ENCODE assay signal across 1 cellular context in the genomic region with DNA sequence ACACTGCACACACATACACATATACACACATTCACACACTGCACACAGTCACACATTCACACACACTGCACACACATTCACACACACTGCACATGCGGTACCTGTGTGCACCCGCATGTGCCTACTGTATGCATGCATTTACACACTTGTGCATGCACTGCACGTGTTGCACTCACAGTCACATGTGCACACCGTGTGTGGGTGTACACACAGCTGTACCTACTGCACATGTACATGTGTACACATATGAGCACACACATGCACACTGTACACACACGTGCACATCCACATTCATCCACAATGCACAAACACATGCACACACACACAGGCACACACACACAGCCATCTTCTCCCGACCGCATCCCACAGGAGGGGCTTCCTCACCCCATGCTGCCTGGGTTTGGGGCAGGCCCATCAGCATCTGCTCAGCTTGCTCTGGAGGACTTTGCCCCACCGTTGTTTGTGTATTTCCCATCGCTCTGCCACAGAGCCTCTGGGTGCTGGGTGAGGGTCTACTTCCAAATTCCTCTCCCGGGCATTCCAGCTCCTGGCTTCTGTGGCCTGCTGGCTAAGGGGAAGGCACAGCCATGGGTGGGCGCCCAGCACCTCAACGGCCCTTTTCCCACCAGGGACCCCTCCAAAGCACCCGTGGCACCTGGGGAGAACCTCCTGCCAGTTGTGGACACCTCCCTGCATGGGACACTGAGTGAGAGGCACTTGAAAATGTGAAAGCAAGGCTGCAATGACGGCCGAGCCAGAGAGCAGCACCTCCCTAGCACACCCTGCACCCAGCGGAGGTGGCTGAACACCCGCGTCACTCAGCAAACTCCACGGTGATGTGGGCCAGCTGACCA.
TF ChIP-seq lines count a peak whose summit lies in the region.

No MANE protein-coding gene starts in this region.

TF ChIP-seq in HepG2, 621 proteins besides CTCF, POLR2A, EP300 and RAD21 (continued from another document and continues in another):
- TF ChIP-seq, protein P1, sequence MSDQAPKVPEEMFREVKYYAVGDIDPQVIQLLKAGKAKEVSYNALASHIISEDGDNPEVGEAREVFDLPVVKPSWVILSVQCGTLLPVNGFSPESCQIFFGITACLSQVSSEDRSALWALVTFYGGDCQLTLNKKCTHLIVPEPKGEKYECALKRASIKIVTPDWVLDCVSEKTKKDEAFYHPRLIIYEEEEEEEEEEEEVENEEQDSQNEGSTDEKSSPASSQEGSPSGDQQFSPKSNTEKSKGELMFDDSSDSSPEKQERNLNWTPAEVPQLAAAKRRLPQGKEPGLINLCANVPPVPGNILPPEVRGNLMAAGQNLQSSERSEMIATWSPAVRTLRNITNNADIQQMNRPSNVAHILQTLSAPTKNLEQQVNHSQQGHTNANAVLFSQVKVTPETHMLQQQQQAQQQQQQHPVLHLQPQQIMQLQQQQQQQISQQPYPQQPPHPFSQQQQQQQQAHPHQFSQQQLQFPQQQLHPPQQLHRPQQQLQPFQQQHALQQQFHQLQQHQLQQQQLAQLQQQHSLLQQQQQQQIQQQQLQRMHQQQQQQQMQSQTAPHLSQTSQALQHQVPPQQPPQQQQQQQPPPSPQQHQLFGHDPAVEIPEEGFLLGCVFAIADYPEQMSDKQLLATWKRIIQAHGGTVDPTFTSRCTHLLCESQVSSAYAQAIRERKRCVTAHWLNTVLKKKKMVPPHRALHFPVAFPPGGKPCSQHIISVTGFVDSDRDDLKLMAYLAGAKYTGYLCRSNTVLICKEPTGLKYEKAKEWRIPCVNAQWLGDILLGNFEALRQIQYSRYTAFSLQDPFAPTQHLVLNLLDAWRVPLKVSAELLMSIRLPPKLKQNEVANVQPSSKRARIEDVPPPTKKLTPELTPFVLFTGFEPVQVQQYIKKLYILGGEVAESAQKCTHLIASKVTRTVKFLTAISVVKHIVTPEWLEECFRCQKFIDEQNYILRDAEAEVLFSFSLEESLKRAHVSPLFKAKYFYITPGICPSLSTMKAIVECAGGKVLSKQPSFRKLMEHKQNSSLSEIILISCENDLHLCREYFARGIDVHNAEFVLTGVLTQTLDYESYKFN (CRISPR knock-in tag; conservative IDR thresholded peaks at IDR 0.05) = peak; percentile 54; the same call in 1 of the 2 replicates
- TF ChIP-seq ZNF549 (CRISPR knock-in tag; IDR thresholded peaks at IDR 0.05) (no peak), ZNF225 (CRISPR knock-in tag; IDR thresholded peaks at IDR 0.05) (peak; percentile 22; the same call in 1 of the 2 replicates), ZNF556 (CRISPR knock-in tag; IDR thresholded peaks at IDR 0.05; ENCODE audit: borderline replicate concordance) (0 out of 2 replicates have a peak, but pooled peaks have one; percentile 48), GZF1 (CRISPR knock-in tag; IDR thresholded peaks at IDR 0.05) (no peak), PITX1 (CRISPR knock-in tag; IDR thresholded peaks at IDR 0.05) (peak; percentile 44; the same call in 1 of the 2 replicates), JUN (CRISPR knock-in tag; IDR thresholded peaks at IDR 0.05) (0 out of 2 replicates have a peak, but pooled peaks have one; percentile 37), DMAP1 (CRISPR knock-in tag; IDR thresholded peaks at IDR 0.05) (0 out of 2 replicates have a peak, but pooled peaks have one; percentile 9), BORCS8-MEF2B (CRISPR knock-in tag; IDR thresholded peaks at IDR 0.05) (no peak), ZNF780A (CRISPR knock-in tag; IDR thresholded peaks at IDR 0.05) (peak; percentile 76; the same call in 1 of the 2 replicates), ZNF3 (CRISPR knock-in tag; IDR thresholded peaks at IDR 0.05) (no peak), SMARCE1 (IDR thresholded peaks at IDR 0.05; ENCODE audit: borderline replicate concordance) (no peak), ZFX (CRISPR knock-in tag; IDR thresholded peaks at IDR 0.05; ENCODE audit: low read depth) (peak; percentile 43; the same call in 1 of the 2 replicates), ZNF737 (CRISPR knock-in tag; IDR thresholded peaks at IDR 0.05; ENCODE audit: borderline replicate concordance) (no peak), CBX5 (CRISPR knock-in tag; IDR thresholded peaks at IDR 0.05; ENCODE audit: borderline replicate concordance) (no peak), ZZZ3 (CRISPR knock-in tag; IDR thresholded peaks at IDR 0.05; ENCODE audit: borderline replicate concordance) (peak; percentile 10; the same call in 1 of the 2 replicates), HNF4A (CRISPR knock-in tag; IDR thresholded peaks at IDR 0.05) (peak; percentile 87), MED8 (CRISPR knock-in tag; IDR thresholded peaks at IDR 0.05; ENCODE audit: insufficient replicate concordance) (no peak), ZNF670 (CRISPR knock-in tag; IDR thresholded peaks at IDR 0.05; ENCODE audit: borderline replicate concordance) (no peak), ZNF260 (CRISPR knock-in tag; IDR thresholded peaks at IDR 0.05; ENCODE audit: borderline replicate concordance, low read depth) (no peak), ARNTL (CRISPR knock-in tag; IDR thresholded peaks at IDR 0.05) (peak; percentile 46), ZNF672 (CRISPR knock-in tag; IDR thresholded peaks at IDR 0.05) (peak; percentile 45; the same call in 1 of the 2 replicates), AGO2 (optimal IDR thresholded peaks at IDR 0.05; ENCODE audit: low read depth, low read length) (peak; percentile 64), RFXAP (CRISPR knock-in tag; IDR thresholded peaks at IDR 0.05; ENCODE audit: borderline replicate concordance) (peak; percentile 52; the same call in 1 of the 2 replicates), TEAD3 (CRISPR knock-in tag; optimal IDR thresholded peaks at IDR 0.05; ENCODE audit: borderline replicate concordance) (no peak), ZNF235 (CRISPR knock-in tag; IDR thresholded peaks at IDR 0.05; ENCODE audit: borderline replicate concordance) (peak; percentile 49; the same call in 1 of the 2 replicates), ZNF605 (CRISPR knock-in tag; IDR thresholded peaks at IDR 0.05) (peak; percentile 56; the same call in 1 of the 2 replicates), ZSCAN21 (CRISPR knock-in tag; IDR thresholded peaks at IDR 0.05; ENCODE audit: borderline replicate concordance) (0 out of 2 replicates have a peak, but pooled peaks have one; percentile 23), SALL1 (CRISPR knock-in tag; IDR thresholded peaks at IDR 0.05) (peak; percentile 12; the same call in 1 of the 2 replicates), ZNF839 (CRISPR knock-in tag; IDR thresholded peaks at IDR 0.05; ENCODE audit: borderline replicate concordance) (peak; percentile 77; the same call in 1 of the 2 replicates), SP4 (CRISPR knock-in tag; IDR thresholded peaks at IDR 0.05) (no peak), JUNB (CRISPR knock-in tag; IDR thresholded peaks at IDR 0.05; ENCODE audit: borderline replicate concordance) (peak; percentile 56; the same call in 1 of the 2 replicates), NFE2L1 (CRISPR knock-in tag; IDR thresholded peaks at IDR 0.05; ENCODE audit: borderline replicate concordance) (no peak), ZNF180 (CRISPR knock-in tag; IDR thresholded peaks at IDR 0.05; ENCODE audit: borderline replicate concordance, low read depth) (no peak), ZNF678 (CRISPR knock-in tag; IDR thresholded peaks at IDR 0.05) (no peak), PRMT3 (CRISPR knock-in tag; IDR thresholded peaks at IDR 0.05; ENCODE audit: borderline replicate concordance, low read depth) (0 out of 2 replicates have a peak, but pooled peaks have one; percentile 35), ZNF24 (IDR thresholded peaks at IDR 0.05) (no peak), HNRNPL (IDR thresholded peaks at IDR 0.05; ENCODE audit: low read depth, low read length) (peak; percentile 90)
- TF ChIP-seq, protein P2, sequence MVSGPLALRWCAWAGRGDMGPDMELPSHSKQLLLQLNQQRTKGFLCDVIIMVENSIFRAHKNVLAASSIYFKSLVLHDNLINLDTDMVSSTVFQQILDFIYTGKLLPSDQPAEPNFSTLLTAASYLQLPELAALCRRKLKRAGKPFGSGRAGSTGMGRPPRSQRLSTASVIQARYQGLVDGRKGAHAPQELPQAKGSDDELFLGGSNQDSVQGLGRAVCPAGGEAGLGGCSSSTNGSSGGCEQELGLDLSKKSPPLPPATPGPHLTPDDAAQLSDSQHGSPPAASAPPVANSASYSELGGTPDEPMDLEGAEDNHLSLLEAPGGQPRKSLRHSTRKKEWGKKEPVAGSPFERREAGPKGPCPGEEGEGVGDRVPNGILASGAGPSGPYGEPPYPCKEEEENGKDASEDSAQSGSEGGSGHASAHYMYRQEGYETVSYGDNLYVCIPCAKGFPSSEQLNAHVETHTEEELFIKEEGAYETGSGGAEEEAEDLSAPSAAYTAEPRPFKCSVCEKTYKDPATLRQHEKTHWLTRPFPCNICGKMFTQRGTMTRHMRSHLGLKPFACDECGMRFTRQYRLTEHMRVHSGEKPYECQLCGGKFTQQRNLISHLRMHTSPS (CRISPR knock-in tag; IDR thresholded peaks at IDR 0.05; ENCODE audit: low read depth) = peak; percentile 47
- TF ChIP-seq, protein P3, sequence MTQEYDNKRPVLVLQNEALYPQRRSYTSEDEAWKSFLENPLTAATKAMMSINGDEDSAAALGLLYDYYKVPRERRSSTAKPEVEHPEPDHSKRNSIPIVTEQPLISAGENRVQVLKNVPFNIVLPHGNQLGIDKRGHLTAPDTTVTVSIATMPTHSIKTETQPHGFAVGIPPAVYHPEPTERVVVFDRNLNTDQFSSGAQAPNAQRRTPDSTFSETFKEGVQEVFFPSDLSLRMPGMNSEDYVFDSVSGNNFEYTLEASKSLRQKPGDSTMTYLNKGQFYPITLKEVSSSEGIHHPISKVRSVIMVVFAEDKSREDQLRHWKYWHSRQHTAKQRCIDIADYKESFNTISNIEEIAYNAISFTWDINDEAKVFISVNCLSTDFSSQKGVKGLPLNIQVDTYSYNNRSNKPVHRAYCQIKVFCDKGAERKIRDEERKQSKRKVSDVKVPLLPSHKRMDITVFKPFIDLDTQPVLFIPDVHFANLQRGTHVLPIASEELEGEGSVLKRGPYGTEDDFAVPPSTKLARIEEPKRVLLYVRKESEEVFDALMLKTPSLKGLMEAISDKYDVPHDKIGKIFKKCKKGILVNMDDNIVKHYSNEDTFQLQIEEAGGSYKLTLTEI (CRISPR knock-in tag; conservative IDR thresholded peaks at IDR 0.05) = no peak; the same call in 1 of the 2 replicates
- TF ChIP-seq, protein P4, sequence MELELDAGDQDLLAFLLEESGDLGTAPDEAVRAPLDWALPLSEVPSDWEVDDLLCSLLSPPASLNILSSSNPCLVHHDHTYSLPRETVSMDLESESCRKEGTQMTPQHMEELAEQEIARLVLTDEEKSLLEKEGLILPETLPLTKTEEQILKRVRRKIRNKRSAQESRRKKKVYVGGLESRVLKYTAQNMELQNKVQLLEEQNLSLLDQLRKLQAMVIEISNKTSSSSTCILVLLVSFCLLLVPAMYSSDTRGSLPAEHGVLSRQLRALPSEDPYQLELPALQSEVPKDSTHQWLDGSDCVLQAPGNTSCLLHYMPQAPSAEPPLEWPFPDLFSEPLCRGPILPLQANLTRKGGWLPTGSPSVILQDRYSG (CRISPR knock-in tag; IDR thresholded peaks at IDR 0.05) = no peak
- TF ChIP-seq, protein P5, sequence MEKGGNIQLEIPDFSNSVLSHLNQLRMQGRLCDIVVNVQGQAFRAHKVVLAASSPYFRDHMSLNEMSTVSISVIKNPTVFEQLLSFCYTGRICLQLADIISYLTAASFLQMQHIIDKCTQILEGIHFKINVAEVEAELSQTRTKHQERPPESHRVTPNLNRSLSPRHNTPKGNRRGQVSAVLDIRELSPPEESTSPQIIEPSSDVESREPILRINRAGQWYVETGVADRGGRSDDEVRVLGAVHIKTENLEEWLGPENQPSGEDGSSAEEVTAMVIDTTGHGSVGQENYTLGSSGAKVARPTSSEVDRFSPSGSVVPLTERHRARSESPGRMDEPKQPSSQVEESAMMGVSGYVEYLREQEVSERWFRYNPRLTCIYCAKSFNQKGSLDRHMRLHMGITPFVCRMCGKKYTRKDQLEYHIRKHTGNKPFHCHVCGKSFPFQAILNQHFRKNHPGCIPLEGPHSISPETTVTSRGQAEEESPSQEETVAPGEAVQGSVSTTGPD (CRISPR knock-in tag; IDR thresholded peaks at IDR 0.05) = 0 out of 2 replicates have a peak, but pooled peaks have one; percentile 21
- TF ChIP-seq, protein P6, sequence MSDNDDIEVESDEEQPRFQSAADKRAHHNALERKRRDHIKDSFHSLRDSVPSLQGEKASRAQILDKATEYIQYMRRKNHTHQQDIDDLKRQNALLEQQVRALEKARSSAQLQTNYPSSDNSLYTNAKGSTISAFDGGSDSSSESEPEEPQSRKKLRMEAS (IDR thresholded peaks at IDR 0.05) = 0 out of 2 replicates have a peak, but pooled peaks have one; percentile 2
- TF ChIP-seq, protein P7, sequence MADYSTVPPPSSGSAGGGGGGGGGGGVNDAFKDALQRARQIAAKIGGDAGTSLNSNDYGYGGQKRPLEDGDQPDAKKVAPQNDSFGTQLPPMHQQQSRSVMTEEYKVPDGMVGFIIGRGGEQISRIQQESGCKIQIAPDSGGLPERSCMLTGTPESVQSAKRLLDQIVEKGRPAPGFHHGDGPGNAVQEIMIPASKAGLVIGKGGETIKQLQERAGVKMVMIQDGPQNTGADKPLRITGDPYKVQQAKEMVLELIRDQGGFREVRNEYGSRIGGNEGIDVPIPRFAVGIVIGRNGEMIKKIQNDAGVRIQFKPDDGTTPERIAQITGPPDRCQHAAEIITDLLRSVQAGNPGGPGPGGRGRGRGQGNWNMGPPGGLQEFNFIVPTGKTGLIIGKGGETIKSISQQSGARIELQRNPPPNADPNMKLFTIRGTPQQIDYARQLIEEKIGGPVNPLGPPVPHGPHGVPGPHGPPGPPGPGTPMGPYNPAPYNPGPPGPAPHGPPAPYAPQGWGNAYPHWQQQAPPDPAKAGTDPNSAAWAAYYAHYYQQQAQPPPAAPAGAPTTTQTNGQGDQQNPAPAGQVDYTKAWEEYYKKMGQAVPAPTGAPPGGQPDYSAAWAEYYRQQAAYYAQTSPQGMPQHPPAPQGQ (CRISPR knock-in tag; IDR thresholded peaks at IDR 0.05; ENCODE audit: borderline replicate concordance) = 0 out of 2 replicates have a peak, but pooled peaks have one; percentile 39
- TF ChIP-seq, protein P8, sequence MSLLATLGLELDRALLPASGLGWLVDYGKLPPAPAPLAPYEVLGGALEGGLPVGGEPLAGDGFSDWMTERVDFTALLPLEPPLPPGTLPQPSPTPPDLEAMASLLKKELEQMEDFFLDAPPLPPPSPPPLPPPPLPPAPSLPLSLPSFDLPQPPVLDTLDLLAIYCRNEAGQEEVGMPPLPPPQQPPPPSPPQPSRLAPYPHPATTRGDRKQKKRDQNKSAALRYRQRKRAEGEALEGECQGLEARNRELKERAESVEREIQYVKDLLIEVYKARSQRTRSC (CRISPR knock-in tag; IDR thresholded peaks at IDR 0.05; ENCODE audit: low read depth) = 0 out of 2 replicates have a peak, but pooled peaks have one; percentile 34
